Comparison of ENCODE assay signal across 9 cellular contexts in genomic region chr12:57128519-57129247, GRCh38. TPM values are rescaled to one million over a fixed set of nuclear protein-coding genes. Genes with fewer than 3 reads are reported as not detected.
DNase-seq lines count a peak whose midpoint lies in the region; ATAC-seq, FAIRE-seq and TF ChIP-seq lines count a peak whose summit lies in the region.
"Had no signal": no experiment of that assay in that cellular context is flagged by ENCODE, and none has a peak within 500 bp of the region (broad histone marks: within the 10 kb centered on the region; RNA-seq: fewer than 3 reads in every experiment).

No MANE protein-coding gene starts in this region.

- H3K4me1 Mint-ChIP-seq in activated CD4-positive, alpha-beta T cell treated with anti-CD3 and anti-CD28 coated beads for 36 hours: peaks cover 28% of the 10 kb centered on the region

- H3K27me3 ChIP-seq in kidney epithelial cell (ENCODE audit: control insufficient read depth, insufficient read depth, low read length): peaks cover 2% of the 10 kb centered on the region

- H3K4me3 Mint-ChIP-seq in activated CD4-positive, alpha-beta T cell treated with anti-CD3 and anti-CD28 coated beads for 36 hours: peak overlapping the region; percentile 77

- no peak for ATAC-seq in activated CD4-positive, alpha-beta T cell treated with anti-CD3 and anti-CD28 coated beads for 36 hours
- ATAC-seq in GM18498 (IDR thresholded peaks at IDR 0.05; ENCODE audit: unreplicated experiment): no peak

- no peak for TF ChIP-seq CTCF in kidney epithelial cell (IDR thresholded peaks at IDR 0.05; ENCODE audit: insufficient read depth, low read length, poor library complexity, severe bottlenecking)

- peaks cover 4% of the 10 kb centered on the region for H3K36me3 Mint-ChIP-seq in activated CD4-positive, alpha-beta T cell treated with anti-CD3 and anti-CD28 coated beads for 36 hours (ENCODE audit: low read depth)

- DNase-seq in activated CD4-positive, alpha-beta T cell treated with anti-CD3 and anti-CD28 coated beads for 36 hours: no peak
- DNase-seq in activated CD4-positive, alpha-beta T cell treated with anti-CD3 and anti-CD28 coated beads, Interleukin-2, amount 50 U/mL, for 4 hours: no peak
- DNase-seq in kidney epithelial cell (ENCODE audit: low read depth): no peak
- DNase-seq in substantia nigra (lab: John Stamatoyannopoulos, UW): peak in 6 of 49 donors; percentile 17 to 44 (median 28)
- no peak for DNase-seq in GM12891 (ENCODE audit: insufficient read length, low spot score)
- DNase-seq in NCI-H2081 treated with DMSO at 0.1 percent for 48 hours (lab: John Stamatoyannopoulos, UW): no peak

- CTCF ChIA-PET in activated CD4-positive, alpha-beta T cell treated with anti-CD3 and anti-CD28 coated beads for 36 hours (lab: Charles Lee): interaction anchor here (0.5 to 9.7 kb wide), 8 partner anchors 17 to 127 kb away, joined by 3 to 156 read pairs (median 6); partner anchors contain the start of gene STAT6

- H3K27ac Mint-ChIP-seq in activated CD4-positive, alpha-beta T cell treated with anti-CD3 and anti-CD28 coated beads for 36 hours: no peak overlapping the region

- H3K27me3 Mint-ChIP-seq in activated CD4-positive, alpha-beta T cell treated with anti-CD3 and anti-CD28 coated beads for 36 hours: peaks cover 8% of the 10 kb centered on the region

- POLR2A ChIA-PET in activated CD4-positive, alpha-beta T cell treated with anti-CD3 and anti-CD28 coated beads for 36 hours (lab: Charles Lee): interaction anchor here (0.5 to 2.2 kb wide), 3 partner anchors 17 to 439 kb away, joined by 3 to 15 read pairs (median 3); partner anchors contain the start of gene STAT6

- no peaks in the 10 kb centered on the region for H3K36me3 ChIP-seq in kidney epithelial cell (ENCODE audit: control insufficient read depth, insufficient read depth, low read length)

- H3K27ac ChIP-seq in angular gyrus (ENCODE audit: low read depth, low read length) (peak overlapping the region; percentile 88), substantia nigra (ENCODE audit: low read depth, low read length, poor library complexity, severe bottlenecking) (peak overlapping the region; percentile 80)

- H3K9me3 Mint-ChIP-seq in activated CD4-positive, alpha-beta T cell treated with anti-CD3 and anti-CD28 coated beads for 36 hours (ENCODE audit: low read depth): peaks cover 6% of the 10 kb centered on the region

- TF ChIP-seq POLR2A in GM12891 (IDR thresholded peaks at IDR 0.05; ENCODE audit: low read depth, low read length): no peak

- FAIRE-seq in GM12891 (lab: Jason Lieb, UNC): no peak

- intact Hi-C loops in activated CD4-positive, alpha-beta T cell treated with anti-CD3 and anti-CD28 coated beads for 36 hours (cut with DNase I, micrococcal nuclease): loop anchor here in 1 of 2 experiments (1.0 to 5.0 kb wide), 2 partner anchors 16 to 99 kb away; partner anchors contain the start of gene SHMT2

- H3K4me3 ChIP-seq in kidney epithelial cell (ENCODE audit: low read depth, low read length): peak overlapping the region; percentile 79

TF ChIP-seq in GM12891, 5 proteins besides CTCF, POLR2A, EP300 and RAD21:
- no peak for TF ChIP-seq TAF1 (IDR thresholded peaks at IDR 0.05; ENCODE audit: low read depth, low read length)
- TF ChIP-seq SPI1 (IDR thresholded peaks at IDR 0.05; ENCODE audit: low read depth, low read length): no peak
- TF ChIP-seq PAX5 (IDR thresholded peaks at IDR 0.05; ENCODE audit: insufficient read depth, low read length, severe bottlenecking): no peak
- TF ChIP-seq POU2F2 (IDR thresholded peaks at IDR 0.05; ENCODE audit: low read depth, low read length): no peak
- no peak for TF ChIP-seq POLR2AphosphoS5 (IDR thresholded peaks at IDR 0.05; ENCODE audit: low read depth, low read length)

RNA-seq across cellular contexts. Expression of gene LRP1, which starts 0.4 kb away (rescaled TPM):
- 1 to 10 TPM; 1.8 to 2.7 TPM for total RNA-seq in activated CD4-positive, alpha-beta T cell treated with anti-CD3 and anti-CD28 coated beads for 36 hours
- total RNA-seq in kidney epithelial cell: 40.2 and 53.6 TPM in 2 replicates
- polyA plus RNA-seq in GM12891 (2012; ENCODE audit: low read depth, missing spikeins): 0.47 TPM

RNA-seq across cellular contexts. Expression of gene STAT6, which starts 17.5 kb away (rescaled TPM):
- 100 to 1,000 TPM; 250 to 288 TPM for total RNA-seq in activated CD4-positive, alpha-beta T cell treated with anti-CD3 and anti-CD28 coated beads for 36 hours
- total RNA-seq in kidney epithelial cell: 66.4 and 67.8 TPM in 2 replicates
- polyA plus RNA-seq in GM12891 (2012; ENCODE audit: low read depth, missing spikeins): 99.5 TPM

RNA-seq across cellular contexts. Expression of gene LRP1-AS, which starts 18.7 kb away (rescaled TPM):
- total RNA-seq in activated CD4-positive, alpha-beta T cell treated with anti-CD3 and anti-CD28 coated beads for 36 hours: not detected
- not detected in 2 replicates for total RNA-seq in kidney epithelial cell
- not detected for polyA plus RNA-seq in GM12891 (2012; ENCODE audit: low read depth, missing spikeins)
- total RNA-seq: T-helper 2 cell treated with Interferon-gamma antibody and Interleukin-4, amounts not matched to agents 100 ng/mL and 5 ng/mL, for 36 hours had no signal

RNA-seq across cellular contexts. Expression of gene NAB2, which starts 39.8 kb away (rescaled TPM):
- 10 to 100 TPM; 46.8 to 48.6 TPM for total RNA-seq in activated CD4-positive, alpha-beta T cell treated with anti-CD3 and anti-CD28 coated beads for 36 hours
- 28.6 and 32.0 TPM in 2 replicates for total RNA-seq in kidney epithelial cell
- 13.1 TPM for polyA plus RNA-seq in GM12891 (2012; ENCODE audit: low read depth, missing spikeins)

RNA-seq across cellular contexts. Expression of gene NEMP1, which starts 50.1 kb away (rescaled TPM):
- total RNA-seq in activated CD4-positive, alpha-beta T cell treated with anti-CD3 and anti-CD28 coated beads for 36 hours: 10 to 100 TPM; 79.0 to 81.1 TPM
- 6.1 and 7.9 TPM in 2 replicates for total RNA-seq in kidney epithelial cell
- polyA plus RNA-seq in GM12891 (2012; ENCODE audit: low read depth, missing spikeins): 8.8 TPM

Comparison
In these comparisons a context has a peak if more than half of its experiments do, and no peak if none do; other contexts are left out.
1. RNA of gene LRP1, which starts 0.4 kb away (total RNA-seq): 40.2 to 53.6 TPM in kidney epithelial cell; 1.8 to 2.7 TPM in activated CD4-positive, alpha-beta T cell treated with anti-CD3 and anti-CD28 coated beads for 36 hours; every median in the first group is over 10 times any median in the second.